ENCODE assay signal across 9 cellular contexts in the genomic region with DNA sequence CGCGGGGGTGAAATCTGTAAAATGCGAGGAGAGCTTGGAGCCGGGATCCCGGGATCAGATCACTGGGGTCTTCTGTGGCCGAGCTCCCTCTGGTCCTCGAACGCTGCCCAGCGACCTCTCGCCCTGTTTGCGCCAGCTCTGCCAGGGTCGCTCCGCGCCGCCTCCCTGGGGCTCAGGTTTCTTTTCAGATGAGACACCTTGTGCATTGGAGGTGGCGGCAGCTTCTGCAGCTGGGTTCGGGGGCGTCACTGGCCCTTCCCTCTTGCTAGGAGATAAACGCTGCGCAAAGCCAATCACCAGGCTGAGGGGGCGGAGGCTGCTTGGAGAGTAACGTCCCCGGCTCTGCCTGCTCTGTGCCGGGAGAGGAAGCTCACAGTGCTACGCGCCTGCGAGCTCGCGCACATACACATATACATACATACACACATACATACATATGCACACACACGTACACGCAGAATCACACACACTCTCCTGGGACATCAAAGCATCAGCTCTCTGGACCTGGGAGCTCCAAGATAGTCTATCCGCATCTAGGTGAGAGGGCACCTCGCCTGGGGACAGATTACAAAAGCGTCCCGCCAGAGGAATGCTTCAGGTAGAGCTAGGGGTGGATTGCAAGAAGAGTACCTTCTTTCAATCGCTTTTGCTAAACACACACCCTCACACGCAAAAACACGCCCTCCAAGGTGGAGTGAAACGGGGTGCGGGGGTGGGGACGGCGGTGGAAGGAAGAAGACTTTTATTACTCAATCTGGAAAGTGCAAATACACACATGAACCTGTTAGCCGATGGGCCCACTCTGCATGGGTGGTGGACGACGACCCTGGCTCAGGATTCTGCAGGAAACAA. TPM values are rescaled to one million over a fixed set of nuclear protein-coding genes. Genes with fewer than 3 reads are reported as not detected.
DNase-seq lines count a peak whose midpoint lies in the region; ATAC-seq and TF ChIP-seq lines count a peak whose summit lies in the region.
"Had no signal": no experiment of that assay in that cellular context is flagged by ENCODE, and none has a peak within 500 bp of the region (broad histone marks: within the 10 kb centered on the region; RNA-seq: fewer than 3 reads in every experiment).

A gene with protein sequence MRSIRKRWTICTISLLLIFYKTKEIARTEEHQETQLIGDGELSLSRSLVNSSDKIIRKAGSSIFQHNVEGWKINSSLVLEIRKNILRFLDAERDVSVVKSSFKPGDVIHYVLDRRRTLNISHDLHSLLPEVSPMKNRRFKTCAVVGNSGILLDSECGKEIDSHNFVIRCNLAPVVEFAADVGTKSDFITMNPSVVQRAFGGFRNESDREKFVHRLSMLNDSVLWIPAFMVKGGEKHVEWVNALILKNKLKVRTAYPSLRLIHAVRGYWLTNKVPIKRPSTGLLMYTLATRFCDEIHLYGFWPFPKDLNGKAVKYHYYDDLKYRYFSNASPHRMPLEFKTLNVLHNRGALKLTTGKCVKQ (minus strand): TSS at position 247 of the 852 bp plus-strand sequence. CDS start 327 bp downstream, outside the sequence.

- H3K9me3 ChIP-seq in CD4-positive, alpha-beta T cell (ENCODE audit: control insufficient read depth, low read length) = no peaks in the 10 kb centered on the region
- no peaks in the 10 kb centered on the region for H3K9me3 ChIP-seq in HUES6 (ENCODE audit: control insufficient read depth, insufficient read depth, low read depth, low read length)
- no peaks in the 10 kb centered on the region for H3K9me3 ChIP-seq in Peyer's patch

- POLR2A ChIA-PET in CD4-positive, alpha-beta T cell (lab: Charles Lee) = interaction anchor here (0.6 to 6.5 kb wide), 27 partner anchors 12 to 1985 kb away, joined by 3 to 181 read pairs (median 5); a partner anchor contains a TSS

- H3K27me3 Mint-ChIP-seq in CD4-positive, alpha-beta T cell = no peaks in the 10 kb centered on the region
- H3K27me3 Mint-ChIP-seq in activated T-helper 17 cell treated with anti-CD3 and anti-CD28 coated beads, Interleukin-2, amount 50 U/mL, for 72 hours = no peaks in the 10 kb centered on the region
- H3K27me3 Mint-ChIP-seq in neural crest cell (ENCODE audit: low read depth) = peaks cover 70% of the 10 kb centered on the region
- H3K27me3 Mint-ChIP-seq in stimulated activated naive CD8-positive, alpha-beta T cell treated with anti-CD3 and anti-CD28 coated beads, Interleukin-15, amount 100 ng/mL, for 72 hours = no peaks in the 10 kb centered on the region

- no peak for TF ChIP-seq CTCF in CD4-positive, alpha-beta T cell (IDR thresholded peaks at IDR 0.05)
- TF ChIP-seq CTCF in Peyer's patch (IDR thresholded peaks at IDR 0.05) (no peak), foreskin fibroblast (IDR thresholded peaks at IDR 0.05; ENCODE audit: low read depth, low read length) (no peak), neural crest cell (conservative IDR thresholded peaks at IDR 0.05) (no peak)

- peaks cover 40% of the 10 kb centered on the region for H3K36me3 Mint-ChIP-seq in CD4-positive, alpha-beta T cell (ENCODE audit: low read depth)
- H3K36me3 Mint-ChIP-seq in activated T-helper 17 cell treated with anti-CD3 and anti-CD28 coated beads, Interleukin-2, amount 50 U/mL, for 72 hours (ENCODE audit: low read depth) = peaks cover 66% of the 10 kb centered on the region
- H3K36me3 Mint-ChIP-seq in neural crest cell (ENCODE audit: low read depth) = no peaks in the 10 kb centered on the region

- H3K4me3 ChIP-seq in HUES6 (ENCODE audit: low read depth, low read length) (peak within 1 kb of the TSS; percentile 78), Peyer's patch (peak within 1 kb of the TSS; percentile 47 to 63 (median 52)), foreskin fibroblast (ENCODE audit: low read depth in 1 of 2, low read length in 2 of 2) (peak within 1 kb of the TSS in 1 of 2 donors; percentile 36)

- H3K27me3 ChIP-seq in CD4-positive, alpha-beta T cell (ENCODE audit: control insufficient read depth, insufficient read depth, low read length) = no peaks in the 10 kb centered on the region
- peaks cover 64% of the 10 kb centered on the region for H3K27me3 ChIP-seq in HUES6 (ENCODE audit: control insufficient read depth, insufficient read depth, low read length)
- H3K27me3 ChIP-seq in Peyer's patch = no peaks in the 10 kb centered on the region

- H3K4me3 Mint-ChIP-seq in CD4-positive, alpha-beta T cell = peak within 1 kb of the TSS; percentile 92
- peak within 1 kb of the TSS; percentile 96 for H3K4me3 Mint-ChIP-seq in activated T-helper 17 cell treated with anti-CD3 and anti-CD28 coated beads, Interleukin-2, amount 50 U/mL, for 72 hours
- peak within 1 kb of the TSS; percentile 86 for H3K4me3 Mint-ChIP-seq in neural crest cell
- H3K4me3 Mint-ChIP-seq in stimulated activated naive CD8-positive, alpha-beta T cell treated with anti-CD3 and anti-CD28 coated beads, Interleukin-15, amount 100 ng/mL, for 72 hours = peak within 1 kb of the TSS; percentile 98 to 99

- peak within 1 kb of the TSS; percentile 17 for H3K9ac ChIP-seq in HUES6 (ENCODE audit: low read length)

- peak; percentile 80 to 91 (median 86) for DNase-seq in CD4-positive, alpha-beta T cell
- DNase-seq in Peyer's patch (peak; percentile 70 to 99 (median 98)), foreskin fibroblast (peak; percentile 8 to 57), neural crest cell (ENCODE audit: low read depth, low spot score) (peak; percentile 58)
- DNase-seq in stimulated activated naive CD8-positive, alpha-beta T cell treated with anti-CD3 and anti-CD28 coated beads, Interleukin-15, amount 100 ng/mL, for 72 hours = peak; percentile 91 to 95

- H3K36me3 ChIP-seq in HUES6 (ENCODE audit: control insufficient read depth, insufficient read depth, low read length) (no peaks in the 10 kb centered on the region), Peyer's patch (no peaks in the 10 kb centered on the region)

- peak within 1 kb of the TSS; percentile 93 for H3K27ac Mint-ChIP-seq in CD4-positive, alpha-beta T cell
- peak within 1 kb of the TSS; percentile 96 for H3K27ac Mint-ChIP-seq in activated T-helper 17 cell treated with anti-CD3 and anti-CD28 coated beads, Interleukin-2, amount 50 U/mL, for 72 hours
- no peak within 1 kb of the TSS for H3K27ac Mint-ChIP-seq in neural crest cell (ENCODE audit: unreplicated experiment)
- peak within 1 kb of the TSS; percentile 98 to 99 for H3K27ac Mint-ChIP-seq in stimulated activated naive CD8-positive, alpha-beta T cell treated with anti-CD3 and anti-CD28 coated beads, Interleukin-15, amount 100 ng/mL, for 72 hours

- CTCF ChIA-PET in CD4-positive, alpha-beta T cell (lab: Charles Lee) = interaction anchor here (0.7 to 3.9 kb wide), 6 partner anchors 13 to 84 kb away, joined by 3 to 14 read pairs (median 3); no protein-coding TSS in a partner anchor

- peak; percentile 73 for ATAC-seq in CD4-positive, alpha-beta T cell (ENCODE audit: poor library complexity)
- peak; percentile 56 for ATAC-seq in GM21360 (IDR thresholded peaks at IDR 0.05; ENCODE audit: unreplicated experiment)
- ATAC-seq in activated T-helper 17 cell treated with anti-CD3 and anti-CD28 coated beads, Interleukin-2, amount 50 U/mL, for 72 hours (replicated peaks) = peak; percentile 70
- ATAC-seq in stimulated activated naive CD8-positive, alpha-beta T cell treated with anti-CD3 and anti-CD28 coated beads, Interleukin-15, amount 100 ng/mL, for 72 hours = peak; percentile 76

- H3K4me1 Mint-ChIP-seq in CD4-positive, alpha-beta T cell (ENCODE audit: low read depth) = peaks cover 53% of the 10 kb centered on the region
- peaks cover 31% of the 10 kb centered on the region for H3K4me1 Mint-ChIP-seq in activated T-helper 17 cell treated with anti-CD3 and anti-CD28 coated beads, Interleukin-2, amount 50 U/mL, for 72 hours
- peaks cover 38% of the 10 kb centered on the region for H3K4me1 Mint-ChIP-seq in neural crest cell
- H3K4me1 Mint-ChIP-seq in stimulated activated naive CD8-positive, alpha-beta T cell treated with anti-CD3 and anti-CD28 coated beads, Interleukin-15, amount 100 ng/mL, for 72 hours = peaks cover 45% of the 10 kb centered on the region

- intact Hi-C loops in CD4-positive, alpha-beta T cell (cut with DNase I, micrococcal nuclease) = loop anchor here (2.0 to 5.0 kb wide), 7 partner anchors 62 to 1976 kb away; a partner anchor contains a TSS

- peak within 1 kb of the TSS; percentile 96 for H3K27ac ChIP-seq in CD4-positive, alpha-beta T cell (ENCODE audit: low read depth, low read length)
- H3K27ac ChIP-seq in HUES6 (ENCODE audit: low read depth, low read length) (no peak within 1 kb of the TSS), Peyer's patch (peak within 1 kb of the TSS; percentile 66 to 92 (median 84))

- no peaks in the 10 kb centered on the region for H3K9me3 Mint-ChIP-seq in CD4-positive, alpha-beta T cell
- no peaks in the 10 kb centered on the region for H3K9me3 Mint-ChIP-seq in activated T-helper 17 cell treated with anti-CD3 and anti-CD28 coated beads, Interleukin-2, amount 50 U/mL, for 72 hours
- H3K9me3 Mint-ChIP-seq in neural crest cell = no peaks in the 10 kb centered on the region
- H3K9me3 Mint-ChIP-seq in stimulated activated naive CD8-positive, alpha-beta T cell treated with anti-CD3 and anti-CD28 coated beads, Interleukin-15, amount 100 ng/mL, for 72 hours = no peaks in the 10 kb centered on the region

- TF ChIP-seq POLR2A in Peyer's patch (IDR thresholded peaks at IDR 0.05) = peak; percentile 72 to 84

- H3K4me1 ChIP-seq in HUES6 (ENCODE audit: control insufficient read depth, insufficient read depth, low read length) = peaks cover 26% of the 10 kb centered on the region
- H3K4me1 ChIP-seq in Peyer's patch = peaks cover 0 to 6% (median 0%) of the 10 kb centered on the region in 4 donors

RNA-seq across cellular contexts. Expression of the gene that starts here (rescaled TPM):
- 10 to 100 TPM; 17.8 to 19.5 TPM for total RNA-seq in CD4-positive, alpha-beta T cell
- total RNA-seq in Peyer's patch (10 to 100 TPM in 1 of 4 donors, 1 to 10 TPM in 3; 1.1 to 27.2 (median 3.0) TPM), neural crest cell (3.6 and 5.9 TPM in 2 replicates)
- total RNA-seq in activated T-helper 17 cell treated with anti-CD3 and anti-CD28 coated beads, Interleukin-2, amount 50 U/mL, for 72 hours = 10 to 100 TPM; 42.8 to 73.7 TPM
- total RNA-seq: HT1080 had no signal

Comparison
In these comparisons a context has a peak if more than half of its experiments do, and no peak if none do; other contexts are left out.
1. DNase-seq: peak in every context shown above with its lines; median percentile 98 in Peyer's patch; 93 in stimulated activated naive CD8-positive, alpha-beta T cell treated with anti-CD3 and anti-CD28 coated beads, Interleukin-15, amount 100 ng/mL, for 72 hours; 86 in CD4-positive, alpha-beta T cell; 58 in neural crest cell; 32 in foreskin fibroblast.